8 cellular contexts compared by ENCODE assay signal in the genomic region with DNA sequence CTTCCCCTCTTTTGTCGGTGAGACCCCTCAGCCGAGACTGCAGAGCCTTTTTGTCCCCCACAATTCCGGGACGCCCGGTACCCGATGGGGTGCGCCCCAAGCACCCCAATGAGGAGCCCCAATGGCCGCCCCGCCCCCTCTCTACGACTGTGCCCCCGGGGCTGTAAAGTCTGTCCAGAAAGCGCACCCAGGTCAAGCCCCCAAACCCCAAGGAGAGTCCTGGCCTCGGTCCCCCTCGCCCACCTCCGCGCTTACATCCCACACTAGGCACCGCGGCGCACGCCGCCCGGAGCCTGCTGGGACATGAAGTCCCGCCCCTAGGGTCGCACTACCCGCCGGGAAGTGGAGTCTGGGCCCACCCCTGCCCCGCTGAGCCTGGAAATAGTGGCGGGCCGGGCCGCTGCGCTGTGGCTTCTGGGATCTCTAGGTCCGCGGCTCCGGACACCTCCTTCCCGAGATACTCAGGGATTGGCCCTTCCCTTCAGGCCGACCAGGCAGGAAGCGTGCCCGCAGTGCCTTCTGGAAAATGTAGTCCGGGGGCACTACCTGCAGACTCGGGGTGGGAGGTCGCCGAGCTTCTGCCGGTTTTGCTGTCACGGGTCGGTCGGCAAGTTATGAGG. TPM values are rescaled to one million over a fixed set of nuclear protein-coding genes. Genes with fewer than 3 reads are reported as not detected.
A peak's percentile ranks its signal among the peaks of the same experiment; 100 is the strongest.
DNase-seq lines count a peak whose midpoint lies in the region; ATAC-seq and TF ChIP-seq lines count a peak whose summit lies in the region.

A gene (minus strand): TSS at position 281 of the 620 bp plus-strand sequence. CDS start 442 bp downstream, outside the sequence.

- H3K36me3 ChIP-seq in Panc1 (ENCODE audit: control insufficient read depth, insufficient read depth, low read length) (no peaks in the 10 kb centered on the region), mucosa of rectum (ENCODE audit: control insufficient read depth in 2 of 2, insufficient read depth in 2 of 2, low read length in 2 of 2) (peaks cover 2 to 8% of the 10 kb centered on the region in 2 donors)

- no TSS peak for BruUV-seq in Panc1 (replicated peaks; lab: Mats Ljungman, UMichigan)

- H3K4me1 ChIP-seq in Panc1 (ENCODE audit: control insufficient read depth, insufficient read depth, low read length) (peaks cover 5% of the 10 kb centered on the region; the same call in 1 of the 2 replicates), mucosa of rectum (ENCODE audit: control insufficient read depth in 2 of 2, insufficient read depth in 2 of 2, low read length in 2 of 2) (peaks cover 9 to 10% of the 10 kb centered on the region in 2 donors)

- peaks cover 35% of the 10 kb centered on the region for H3K4me1 Mint-ChIP-seq in activated T-cell treated with anti-CD3 and anti-CD28 coated beads, Interleukin-2, amount 50 U/mL, for 24 hours (ENCODE audit: low read depth)

- intact Hi-C loops in Panc1 (cut with micrococcal nuclease; ENCODE audit: unreplicated experiment), result no loop called here

- peak within 1 kb of the TSS; percentile 74 to 76 for H3K9ac ChIP-seq in mucosa of rectum (ENCODE audit: low read depth in 1 of 2, low read length in 2 of 2)

- CTCF ChIA-PET in Panc1 (lab: Charles Lee), result interaction anchor here (0.8 kb wide), 1 partner anchor 78 kb away, joined by 3 read pairs; no protein-coding TSS in a partner anchor

- no peaks in the 10 kb centered on the region for H3K9me3 Mint-ChIP-seq in activated T-cell treated with anti-CD3 and anti-CD28 coated beads, Interleukin-2, amount 50 U/mL, for 24 hours

- ATAC-seq in GM21529 (IDR thresholded peaks at IDR 0.05; ENCODE audit: unreplicated experiment) (peak; percentile 58), Panc1 (peak; percentile 100)

- H3K27me3 Mint-ChIP-seq in activated T-cell treated with anti-CD3 and anti-CD28 coated beads, Interleukin-2, amount 50 U/mL, for 24 hours, result no peaks in the 10 kb centered on the region

- H3K27ac ChIP-seq in Panc1 (ENCODE audit: low read length) (peak within 1 kb of the TSS; percentile 81), mucosa of rectum (ENCODE audit: low read depth in 2 of 2, low read length in 2 of 2) (peak within 1 kb of the TSS; percentile 77 to 80)

- TF ChIP-seq CTCF in Panc1 (IDR thresholded peaks at IDR 0.05), result no peak

- H3K4me3 Mint-ChIP-seq in activated T-cell treated with anti-CD3 and anti-CD28 coated beads, Interleukin-2, amount 50 U/mL, for 24 hours, result peak within 1 kb of the TSS; percentile 96

- peak within 1 kb of the TSS; percentile 95 for H3K27ac Mint-ChIP-seq in activated T-cell treated with anti-CD3 and anti-CD28 coated beads, Interleukin-2, amount 50 U/mL, for 24 hours

- peak; percentile 91 for DNase-seq in Caki2 (ENCODE audit: low read depth)
- peak; percentile 99 for DNase-seq in KBM-7
- peak; percentile 81 for DNase-seq in Panc1 (ENCODE audit: low read depth, low spot score)
- peak; percentile 91 for DNase-seq in activated T-cell treated with anti-CD3 and anti-CD28 coated beads, Interleukin-2, amount 50 U/mL, for 24 hours
- DNase-seq in erythroblast (lab: John Stamatoyannopoulos, UW), result peak; percentile 93 to 94
- peak; percentile 57 to 59 for DNase-seq in stimulated activated CD8-positive, alpha-beta memory T cell treated with anti-CD3 and anti-CD28 coated beads, Interleukin-4, amount 100 ng/mL, for 4 hours (ENCODE audit: low read depth in 2 of 2, low spot score in 1 of 2)

- no peaks in the 10 kb centered on the region for H3K9me3 ChIP-seq in Panc1 (ENCODE audit: control insufficient read depth, insufficient read depth, low read depth, low read length)
- no peaks in the 10 kb centered on the region for H3K9me3 ChIP-seq in mucosa of rectum (ENCODE audit: control insufficient read depth in 2 of 2, low read length in 2 of 2)

- peak; percentile 55 for TF ChIP-seq POLR2A in erythroblast (IDR thresholded peaks at IDR 0.05; ENCODE audit: low read length)

- in situ Hi-C loops in Caki2 (cut with HindIII; ENCODE audit: low pct_unique_long_range_greater_than_20kb, low sequenced_read_pairs), result no loop called here
- in situ Hi-C loops in KBM-7 (cut with MboI; ENCODE audit: low pct_unique_long_range_greater_than_20kb, low sequenced_read_pairs), result no loop called here
- in situ Hi-C loops in Panc1 (cut with HindIII; ENCODE audit: low pct_unique_long_range_greater_than_20kb, low sequenced_read_pairs), result no loop called here

- H3K4me3 ChIP-seq in Panc1 (ENCODE audit: low read depth in 2 of 2, low read length in 2 of 2), result peak within 1 kb of the TSS; percentile 73 to 79
- H3K4me3 ChIP-seq in mucosa of rectum (ENCODE audit: low read length in 2 of 2), result peak within 1 kb of the TSS; percentile 79 to 80

- H3K36me3 Mint-ChIP-seq in activated T-cell treated with anti-CD3 and anti-CD28 coated beads, Interleukin-2, amount 50 U/mL, for 24 hours (ENCODE audit: low read depth), result peaks cover 44% of the 10 kb centered on the region

- H3K27me3 ChIP-seq in Panc1 (ENCODE audit: control insufficient read depth, insufficient read depth, low read length) (no peaks in the 10 kb centered on the region), mucosa of rectum (ENCODE audit: control insufficient read depth in 2 of 2, insufficient read depth in 2 of 2, low read length in 2 of 2) (no peaks in the 10 kb centered on the region)

- POLR2A ChIA-PET in Panc1 (lab: Charles Lee), result interaction anchor here (0.5 to 0.6 kb wide), 2 partner anchors 12 to 707 kb away, joined by 6 to 13 read pairs; no protein-coding TSS in a partner anchor

RNA-seq across cellular contexts. Expression of the gene that starts here (rescaled TPM):
- total RNA-seq in Caki2 (2014; rRNA removed; shearing (Covaris generic); ENCODE audit: low replicate concordance), result 5.3 and 5.4 TPM in 2 replicates
- total RNA-seq in Panc1 (2021; ENCODE audit: unreplicated experiment), result 54.5 TPM
- 84.8 TPM for polyA plus RNA-seq in Panc1 (2012; ENCODE audit: insufficient read length)

Comparison
In these comparisons a context has a peak if more than half of its experiments do, and no peak if none do; other contexts are left out.
1. Peak in every context shown above with its lines: DNase-seq, ATAC-seq, H3K4me3 ChIP-seq and H3K27ac ChIP-seq.